30 cellular contexts compared by ENCODE assay signal in the genomic region with DNA sequence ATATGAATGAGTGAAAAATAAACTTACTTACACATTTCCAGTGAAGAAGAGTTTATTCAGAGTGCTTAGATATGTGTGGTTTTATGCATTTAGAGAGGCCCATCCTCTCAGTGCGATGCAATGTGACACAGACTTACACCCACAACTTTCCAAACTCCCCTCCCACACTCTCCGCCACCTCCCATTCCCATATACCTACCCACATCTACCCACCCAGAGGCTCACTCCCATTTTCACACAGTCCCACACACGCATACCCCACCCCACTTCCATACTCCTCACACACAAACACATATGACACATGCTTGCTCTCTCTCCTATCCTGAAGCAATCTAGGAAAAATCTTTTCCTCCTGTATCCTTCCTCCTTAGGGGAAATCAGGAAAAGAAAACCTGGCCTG. TPM values are rescaled to one million over a fixed set of nuclear protein-coding genes. Genes with fewer than 3 reads are reported as not detected.
"Had no signal": no experiment of that assay in that cellular context is flagged by ENCODE, and none has a peak within 500 bp of the region (broad histone marks: within the 10 kb centered on the region; RNA-seq: fewer than 3 reads in every experiment).

No MANE protein-coding gene starts in this region.

- H3K4me1 Mint-ChIP-seq: naive thymus-derived CD4-positive, alpha-beta T cell; natural killer cell; stimulated activated memory B cell treated with anti-CD40 and anti-IgM and Interleukin-4, amounts not matched to agents 10 μg/mL and 1 μg/mL and 100 μg/mL, for 72 hours; stimulated activated naive CD8-positive, alpha-beta T cell treated with anti-CD3 and anti-CD28 coated beads, Interleukin-15, amount 100 ng/mL, for 72 hours had no signal

- H3K27ac Mint-ChIP-seq: naive thymus-derived CD4-positive, alpha-beta T cell; natural killer cell; nephron progenitor cell; stimulated activated memory B cell treated with anti-CD40 and anti-IgM and Interleukin-4, amounts not matched to agents 10 μg/mL and 1 μg/mL and 100 μg/mL, for 72 hours; stimulated activated naive CD8-positive, alpha-beta T cell treated with anti-CD3 and anti-CD28 coated beads, Interleukin-15, amount 100 ng/mL, for 72 hours had no signal

- H3K36me3 Mint-ChIP-seq: naive thymus-derived CD4-positive, alpha-beta T cell; natural killer cell; stimulated activated memory B cell treated with anti-CD40 and anti-IgM and Interleukin-4, amounts not matched to agents 10 μg/mL and 1 μg/mL and 100 μg/mL, for 72 hours had no signal

- H3K36me3 ChIP-seq: neutrophil, pancreas, right lobe of liver, sigmoid colon, suprapubic skin, tibial artery, transverse colon, upper lobe of left lung, vagina had no signal

- H3K4me1 ChIP-seq: pancreas, psoas muscle, transverse colon had no signal

- H3K27ac ChIP-seq: neutrophil, pancreas, psoas muscle, right lobe of liver, sigmoid colon, suprapubic skin, testis, tibial artery, transverse colon, upper lobe of left lung, vagina had no signal

- H3K9me3 ChIP-seq: neutrophil, pancreas, psoas muscle, right lobe of liver, sigmoid colon, suprapubic skin, testis, tibial artery, transverse colon, upper lobe of left lung, vagina had no signal

- ATAC-seq: naive thymus-derived CD4-positive, alpha-beta T cell; natural killer cell; pancreas; psoas muscle; right cardiac atrium; right lobe of liver; stimulated activated memory B cell treated with anti-CD40 and anti-IgM and Interleukin-4, amounts not matched to agents 10 μg/mL and 1 μg/mL and 100 μg/mL, for 72 hours; stimulated activated naive CD8-positive, alpha-beta T cell treated with anti-CD3 and anti-CD28 coated beads, Interleukin-15, amount 100 ng/mL, for 72 hours; stimulated activated naive CD8-positive, alpha-beta T cell treated with anti-CD3 and anti-CD28 coated beads, Interleukin-15, Interleukin-2, amounts not matched to agents 100 U/mL and 50 U/mL, for 24 hours had no signal

- H3K9me3 Mint-ChIP-seq: naive thymus-derived CD4-positive, alpha-beta T cell; natural killer cell; nephron progenitor cell; stimulated activated memory B cell treated with anti-CD40 and anti-IgM and Interleukin-4, amounts not matched to agents 10 μg/mL and 1 μg/mL and 100 μg/mL, for 72 hours; stimulated activated naive CD8-positive, alpha-beta T cell treated with anti-CD3 and anti-CD28 coated beads, Interleukin-15, amount 100 ng/mL, for 72 hours had no signal

- H3K27me3 Mint-ChIP-seq: stimulated activated naive CD8-positive, alpha-beta T cell treated with anti-CD3 and anti-CD28 coated beads, Interleukin-15, amount 100 ng/mL, for 72 hours had no signal

- DNase-seq: naive thymus-derived CD4-positive, alpha-beta T cell; natural killer cell; nephron progenitor cell; pancreas; psoas muscle; right cardiac atrium; right lobe of liver; sigmoid colon; small intestine; stimulated activated CD4-positive, alpha-beta T cell treated with anti-CD3 and anti-CD28 coated beads, Interleukin-12 subunit alpha, Interleukin-12 subunit beta, amount 100 ng/mL, for 4 hours; stimulated activated CD4-positive, alpha-beta T cell treated with anti-CD3 and anti-CD28 coated beads, Interleukin-1b, Interleukin-23, amount 100 ng/mL, for 48 hours; stimulated activated CD4-positive, alpha-beta T cell treated with anti-CD3 and anti-CD28 coated beads, Interleukin-4, amount 100 ng/mL, for 1 hour; stimulated activated CD4-positive, alpha-beta T cell treated with anti-CD3 and anti-CD28 coated beads, Interleukin-4, amount 100 ng/mL, for 4 hours; stimulated activated CD8-positive, alpha-beta memory T cell treated with anti-CD3 and anti-CD28 coated beads, Interleukin-4, amount 100 ng/mL, for 48 hours; stimulated activated naive CD4-positive, alpha-beta T cell; stimulated activated naive CD8-positive, alpha-beta T cell treated with anti-CD3 and anti-CD28 coated beads, Interleukin-15, amount 100 ng/mL, for 72 hours; stimulated activated naive CD8-positive, alpha-beta T cell treated with anti-CD3 and anti-CD28 coated beads, Interleukin-15, Interleukin-2, amounts not matched to agents 100 U/mL and 50 U/mL, for 24 hours; substantia nigra; testis; tibial artery; transverse colon; upper lobe of left lung had no signal

- H3K27me3 ChIP-seq: neutrophil, pancreas, right lobe of liver, sigmoid colon, suprapubic skin, testis, tibial artery, transverse colon, upper lobe of left lung, vagina had no signal

- H3K4me3 ChIP-seq: pancreas, psoas muscle, right lobe of liver, sigmoid colon, suprapubic skin, testis, tibial artery, transverse colon, upper lobe of left lung, vagina had no signal

- H3K4me3 Mint-ChIP-seq: naive thymus-derived CD4-positive, alpha-beta T cell; natural killer cell; nephron progenitor cell; neural crest cell; stimulated activated memory B cell treated with anti-CD40 and anti-IgM and Interleukin-4, amounts not matched to agents 10 μg/mL and 1 μg/mL and 100 μg/mL, for 72 hours; stimulated activated naive CD8-positive, alpha-beta T cell treated with anti-CD3 and anti-CD28 coated beads, Interleukin-15, amount 100 ng/mL, for 72 hours had no signal

- FAIRE-seq: pancreas, small intestine, urothelium cell line had no signal

RNA-seq across cellular contexts. Expression of a gene that starts 21.9 kb away (rescaled TPM):
- total RNA-seq: naive thymus-derived CD4-positive, alpha-beta T cell; natural killer cell; osteocyte; renal cortical epithelial cell had no signal
- polyA plus RNA-seq: naive thymus-derived CD4-positive, alpha-beta T cell had no signal
